ENCODE assay signal across 30 cellular contexts in genomic region chr17:50365165-50365564, GRCh38. TPM values are rescaled to one million over a fixed set of nuclear protein-coding genes. Genes with fewer than 3 reads are reported as not detected.
DNase-seq lines count a peak whose midpoint lies in the region; ATAC-seq and TF ChIP-seq lines count a peak whose summit lies in the region.
"Had no signal": no experiment of that assay in that cellular context is flagged by ENCODE, and none has a peak within 500 bp of the region (broad histone marks: within the 10 kb centered on the region; RNA-seq: fewer than 3 reads in every experiment).

No MANE protein-coding gene starts in this region.

- H3K27me3 Mint-ChIP-seq in activated CD8-positive, alpha-beta T cell treated with anti-CD3 and anti-CD28 coated beads, Interleukin-2, amount 10 ng/mL, durations not matched to agents 7 days and 5 days (ENCODE audit: low read depth), result no peaks in the 10 kb centered on the region
- H3K27me3 Mint-ChIP-seq in activated CD8-positive, alpha-beta T cell treated with anti-CD3 and anti-CD28 coated beads for 36 hours, result no peaks in the 10 kb centered on the region
- H3K27me3 Mint-ChIP-seq in chondrocyte (ENCODE audit: low read depth), result no peaks in the 10 kb centered on the region
- H3K27me3 Mint-ChIP-seq in type B pancreatic cell, result no peaks in the 10 kb centered on the region
- H3K27me3 Mint-ChIP-seq: activated naive CD4-positive, alpha-beta T cell treated with anti-CD3 and anti-CD28 coated beads, Interleukin-2, amount 50 U/mL, for 24 hours; CD4-positive, alpha-beta memory T cell; dendritic cell treated with granulocyte-macrophage colony-stimulating factor and Interleukin-4, amounts not matched to agents 40 ng/mL and 50 ng/mL, for 4 days; stimulated activated naive B cell treated with anti-CD40 and anti-IgM and Interleukin-4, amounts not matched to agents 10 μg/mL and 1 μg/mL and 100 μg/mL, for 72 hours had no signal

- no peak for TF ChIP-seq EP300 in SK-N-SH (IDR thresholded peaks at IDR 0.05; ENCODE audit: borderline replicate concordance in 1 of 2, low read depth in 1 of 2, low read length in 1 of 2)

- H3K4me3 ChIP-seq in SK-N-SH (ENCODE audit: low read depth in 2 of 2, low read length in 1 of 2), result no peak overlapping the region
- H3K4me3 ChIP-seq: esophagus squamous epithelium, GM23248, PC-9, prostate gland, suprapubic skin had no signal

- no peaks in the 10 kb centered on the region for H3K27me3 ChIP-seq in SK-N-SH (ENCODE audit: insufficient read depth)
- H3K27me3 ChIP-seq: esophagus squamous epithelium, suprapubic skin had no signal

- H3K79me2 ChIP-seq in SK-N-SH (ENCODE audit: insufficient read depth), result peaks cover 2% of the 10 kb centered on the region; the same call in 1 of the 2 replicates

- peaks cover 22% of the 10 kb centered on the region for H3K4me1 Mint-ChIP-seq in activated CD8-positive, alpha-beta T cell treated with anti-CD3 and anti-CD28 coated beads, Interleukin-2, amount 10 ng/mL, durations not matched to agents 7 days and 5 days (ENCODE audit: low read depth)
- peaks cover 13% of the 10 kb centered on the region for H3K4me1 Mint-ChIP-seq in activated CD8-positive, alpha-beta T cell treated with anti-CD3 and anti-CD28 coated beads for 36 hours (ENCODE audit: low read depth)
- H3K4me1 Mint-ChIP-seq in chondrocyte (ENCODE audit: low read depth) (peaks cover 29% of the 10 kb centered on the region), type B pancreatic cell (ENCODE audit: unreplicated experiment) (peaks cover 30% of the 10 kb centered on the region)
- H3K4me1 Mint-ChIP-seq in stimulated activated effector memory CD8-positive, alpha-beta T cell treated with anti-CD3 and anti-CD28 coated beads, Interleukin-12 subunit alpha, Interleukin-12 subunit beta, amount 100 ng/mL, for 72 hours, result peaks cover 16% of the 10 kb centered on the region

- H3F3A ChIP-seq in SK-N-SH (replicated peaks; ENCODE audit: insufficient read depth), result peaks cover 21% of the 10 kb centered on the region

- no peak overlapping the region for H3K4me2 ChIP-seq in SK-N-SH
- H3K4me2 ChIP-seq: PC-9 had no signal

- no peaks in the 10 kb centered on the region for H4K20me1 ChIP-seq in SK-N-SH (ENCODE audit: insufficient read depth)

- peaks cover 9 to 25% of the 10 kb centered on the region in 2 experiments; a peak in 2 of 4 replicates for H3K4me1 ChIP-seq in SK-N-SH (ENCODE audit: control insufficient read depth in 1 of 2, insufficient read depth in 2 of 2, low read depth in 1 of 2, low read length in 1 of 2)
- H3K4me1 ChIP-seq: prostate gland had no signal

- ATAC-seq in activated CD8-positive, alpha-beta T cell treated with anti-CD3 and anti-CD28 coated beads, Interleukin-2, amount 10 ng/mL, durations not matched to agents 7 days and 5 days, result no peak
- ATAC-seq in activated CD8-positive, alpha-beta T cell treated with anti-CD3 and anti-CD28 coated beads for 36 hours, result no peak
- no peak for ATAC-seq in stimulated activated effector memory CD8-positive, alpha-beta T cell treated with anti-CD3 and anti-CD28 coated beads, Interleukin-12 subunit alpha, Interleukin-12 subunit beta, amount 100 ng/mL, for 72 hours
- ATAC-seq: stimulated activated naive B cell treated with anti-CD40 and anti-IgM and Interleukin-4, amounts not matched to agents 10 μg/mL and 1 μg/mL and 100 μg/mL, for 72 hours had no signal

- peak overlapping the region; percentile 50 for H3K27ac Mint-ChIP-seq in activated CD8-positive, alpha-beta T cell treated with anti-CD3 and anti-CD28 coated beads, Interleukin-2, amount 10 ng/mL, durations not matched to agents 7 days and 5 days
- no peak overlapping the region for H3K27ac Mint-ChIP-seq in activated CD8-positive, alpha-beta T cell treated with anti-CD3 and anti-CD28 coated beads for 36 hours
- H3K27ac Mint-ChIP-seq in chondrocyte (ENCODE audit: unreplicated experiment) (no peak overlapping the region), type B pancreatic cell (peak overlapping the region; percentile 53)
- H3K27ac Mint-ChIP-seq in stimulated activated effector memory CD8-positive, alpha-beta T cell treated with anti-CD3 and anti-CD28 coated beads, Interleukin-12 subunit alpha, Interleukin-12 subunit beta, amount 100 ng/mL, for 72 hours, result no peak overlapping the region
- H3K27ac Mint-ChIP-seq: CD4-positive, alpha-beta memory T cell; dendritic cell treated with granulocyte-macrophage colony-stimulating factor and Interleukin-4, amounts not matched to agents 40 ng/mL and 50 ng/mL, for 4 days had no signal

- no peak for TF ChIP-seq RAD21 in SK-N-SH (IDR thresholded peaks at IDR 0.05; ENCODE audit: low read length)

- no peak overlapping the region for H3K27ac ChIP-seq in SK-N-SH (ENCODE audit: low read depth in 2 of 2, low read length in 1 of 2)
- H3K27ac ChIP-seq: esophagus squamous epithelium, GM23248, PC-9, prostate gland, suprapubic skin had no signal

- H3K9me2 ChIP-seq in SK-N-SH, result no peaks in the 10 kb centered on the region

- H3K36me3 ChIP-seq in SK-N-SH (replicated peaks in 1 of 2; ENCODE audit: control insufficient read depth in 1 of 2, insufficient read depth in 2 of 2, low read length in 1 of 2), result peaks cover 29 to 61% of the 10 kb centered on the region in 2 experiments

- no peak overlapping the region for H3K9ac ChIP-seq in SK-N-SH
- H3K9ac ChIP-seq: GM23248 had no signal

- CTCF ChIA-PET in activated CD8-positive, alpha-beta T cell treated with anti-CD3 and anti-CD28 coated beads, Interleukin-2, amount 10 ng/mL, durations not matched to agents 7 days and 5 days (lab: Charles Lee), result interaction anchor here (0.8 to 1.2 kb wide), 2 partner anchors 31 to 32 kb away, joined by 3 to 7 read pairs; partner anchors contain the start of gene LRRC59
- CTCF ChIA-PET in activated CD8-positive, alpha-beta T cell treated with anti-CD3 and anti-CD28 coated beads for 36 hours (lab: Charles Lee), result interaction anchor here (1.4 to 5.4 kb wide), 3 partner anchors 32 to 114 kb away, joined by 3 to 38 read pairs (median 5); partner anchors contain the start of genes LRRC59 and RSAD1
- CTCF ChIA-PET in SK-N-SH (lab: Yijun Ruan, JAX), result interaction anchor here (0.7 to 3.4 kb wide), 6 partner anchors 12 to 196 kb away, joined by 3 to 22 read pairs (median 4); partner anchors contain the start of gene LRRC59

- no peaks in the 10 kb centered on the region for H3K9me3 Mint-ChIP-seq in activated CD8-positive, alpha-beta T cell treated with anti-CD3 and anti-CD28 coated beads, Interleukin-2, amount 10 ng/mL, durations not matched to agents 7 days and 5 days (ENCODE audit: insufficient read depth)
- no peaks in the 10 kb centered on the region for H3K9me3 Mint-ChIP-seq in activated CD8-positive, alpha-beta T cell treated with anti-CD3 and anti-CD28 coated beads for 36 hours
- H3K9me3 Mint-ChIP-seq in chondrocyte (ENCODE audit: low read depth), result no peaks in the 10 kb centered on the region
- no peaks in the 10 kb centered on the region for H3K9me3 Mint-ChIP-seq in type B pancreatic cell
- no peaks in the 10 kb centered on the region for H3K9me3 Mint-ChIP-seq in stimulated activated effector memory CD8-positive, alpha-beta T cell treated with anti-CD3 and anti-CD28 coated beads, Interleukin-12 subunit alpha, Interleukin-12 subunit beta, amount 100 ng/mL, for 72 hours
- H3K9me3 Mint-ChIP-seq: activated naive CD4-positive, alpha-beta T cell treated with anti-CD3 and anti-CD28 coated beads, Interleukin-2, amount 50 U/mL, for 24 hours; CD4-positive, alpha-beta memory T cell; dendritic cell treated with granulocyte-macrophage colony-stimulating factor and Interleukin-4, amounts not matched to agents 40 ng/mL and 50 ng/mL, for 4 days; stimulated activated naive B cell treated with anti-CD40 and anti-IgM and Interleukin-4, amounts not matched to agents 10 μg/mL and 1 μg/mL and 100 μg/mL, for 72 hours; WTC11 had no signal

- 61% methylated on average over 2 of the region's 2 CpGs for WGBS in SK-N-SH (ENCODE audit: low lambda C conversion rate)

- TF ChIP-seq CTCF in activated CD8-positive, alpha-beta T cell treated with anti-CD3 and anti-CD28 coated beads for 36 hours (IDR thresholded peaks at IDR 0.05), result no peak
- TF ChIP-seq CTCF in chondrocyte (IDR thresholded peaks at IDR 0.05), result no peak
- no peak for TF ChIP-seq CTCF in type B pancreatic cell (conservative IDR thresholded peaks at IDR 0.05)
- no peak for TF ChIP-seq CTCF in SK-N-SH (IDR thresholded peaks at IDR 0.05)

- H3K4me3 Mint-ChIP-seq in activated CD8-positive, alpha-beta T cell treated with anti-CD3 and anti-CD28 coated beads, Interleukin-2, amount 10 ng/mL, durations not matched to agents 7 days and 5 days, result no peak overlapping the region
- no peak overlapping the region for H3K4me3 Mint-ChIP-seq in activated CD8-positive, alpha-beta T cell treated with anti-CD3 and anti-CD28 coated beads for 36 hours
- no peak overlapping the region for H3K4me3 Mint-ChIP-seq in chondrocyte (ENCODE audit: unreplicated experiment)
- no peak overlapping the region for H3K4me3 Mint-ChIP-seq in type B pancreatic cell
- no peak overlapping the region for H3K4me3 Mint-ChIP-seq in stimulated activated effector memory CD8-positive, alpha-beta T cell treated with anti-CD3 and anti-CD28 coated beads, Interleukin-12 subunit alpha, Interleukin-12 subunit beta, amount 100 ng/mL, for 72 hours
- H3K4me3 Mint-ChIP-seq: activated naive CD4-positive, alpha-beta T cell treated with anti-CD3 and anti-CD28 coated beads, Interleukin-2, amount 50 U/mL, for 24 hours; CD4-positive, alpha-beta memory T cell; dendritic cell treated with granulocyte-macrophage colony-stimulating factor and Interleukin-4, amounts not matched to agents 40 ng/mL and 50 ng/mL, for 4 days; stimulated activated naive B cell treated with anti-CD40 and anti-IgM and Interleukin-4, amounts not matched to agents 10 μg/mL and 1 μg/mL and 100 μg/mL, for 72 hours; WTC11 had no signal

- no peak for DNase-seq in activated CD8-positive, alpha-beta T cell treated with anti-CD3 and anti-CD28 coated beads, Interleukin-2, amount 10 ng/mL, durations not matched to agents 7 days and 5 days
- DNase-seq in activated CD8-positive, alpha-beta T cell treated with anti-CD3 and anti-CD28 coated beads for 36 hours, result no peak
- peak; percentile 95 for DNase-seq in NCI-H2171 treated with DMSO at 0.1 percent for 48 hours (lab: John Stamatoyannopoulos, UW)
- peak; percentile 20 for DNase-seq in chondrocyte (ENCODE audit: low spot score)
- no peak for DNase-seq in type B pancreatic cell (ENCODE audit: extremely low spot score, unreplicated experiment)
- DNase-seq in iPS-NIHi7 (ENCODE audit: extremely low spot score), result no peak
- DNase-seq in SK-N-SH, result no peak
- DNase-seq in stimulated activated effector memory CD8-positive, alpha-beta T cell treated with anti-CD3 and anti-CD28 coated beads, Interleukin-12 subunit alpha, Interleukin-12 subunit beta, amount 100 ng/mL, for 72 hours (ENCODE audit: low spot score in 2 of 2), result no peak
- DNase-seq: activated CD4-positive, alpha-beta T cell treated with anti-CD3 and anti-CD28 coated beads, Interleukin-2, amount 50 U/mL, for 1 hour; activated CD8-positive, alpha-beta memory T cell treated with anti-CD3 and anti-CD28 coated beads, Interleukin-2, amount 50 U/mL, for 4 hours; CD4-positive, alpha-beta memory T cell; DMS153; esophagus squamous epithelium; foreskin melanocyte; left cardiac atrium; NCI-H1105; NCI-H2081; NCI-H446; NK-92 treated with Interleukin-12 subunit alpha and Interleukin-12 subunit beta, amount 100 ng/mL, for 24 hours; PC-9; SHP77 treated with DMSO at 0.1 percent for 48 hours; stimulated activated CD4-positive, alpha-beta T cell treated with anti-CD3 and anti-CD28 coated beads, Interleukin-4, amount 100 ng/mL, for 4 hours; stimulated activated naive B cell treated with anti-CD40 and anti-IgM and Interleukin-4, amounts not matched to agents 10 μg/mL and 1 μg/mL and 100 μg/mL, for 72 hours; SW 1271 had no signal

- no peaks in the 10 kb centered on the region for H3K9me3 ChIP-seq in SK-N-SH
- H3K9me3 ChIP-seq: esophagus squamous epithelium, prostate gland, suprapubic skin had no signal

- H2AFZ ChIP-seq in SK-N-SH (ENCODE audit: low read depth), result no peak overlapping the region
- H2AFZ ChIP-seq: GM23248, PC-9 had no signal

- intact Hi-C loops in activated CD8-positive, alpha-beta T cell treated with anti-CD3 and anti-CD28 coated beads for 36 hours (cut with micrococcal nuclease), result no loop called here

- POLR2A ChIA-PET in activated CD8-positive, alpha-beta T cell treated with anti-CD3 and anti-CD28 coated beads, Interleukin-2, amount 10 ng/mL, durations not matched to agents 7 days and 5 days (lab: Charles Lee), result interaction anchor here (1.0 kb wide), 1 partner anchor 27 kb away, joined by 4 read pairs; no protein-coding TSS in a partner anchor
- POLR2A ChIA-PET in activated CD8-positive, alpha-beta T cell treated with anti-CD3 and anti-CD28 coated beads for 36 hours (lab: Charles Lee), result interaction anchor here (0.9 to 8.1 kb wide), 6 partner anchors 8 to 32 kb away, joined by 3 to 69 read pairs (median 5); partner anchors contain the start of genes EME1, LRRC59, MRPL27 and XYLT2
- POLR2A ChIA-PET in SK-N-SH (lab: Yijun Ruan, JAX), result no interaction called here

- peaks cover 37% of the 10 kb centered on the region for H3K36me3 Mint-ChIP-seq in activated CD8-positive, alpha-beta T cell treated with anti-CD3 and anti-CD28 coated beads, Interleukin-2, amount 10 ng/mL, durations not matched to agents 7 days and 5 days (ENCODE audit: low read depth)
- H3K36me3 Mint-ChIP-seq in activated CD8-positive, alpha-beta T cell treated with anti-CD3 and anti-CD28 coated beads for 36 hours (ENCODE audit: low read depth), result peaks cover 16% of the 10 kb centered on the region
- H3K36me3 Mint-ChIP-seq in chondrocyte (ENCODE audit: low read depth), result peaks cover 11% of the 10 kb centered on the region
- no peaks in the 10 kb centered on the region for H3K36me3 Mint-ChIP-seq in type B pancreatic cell
- H3K36me3 Mint-ChIP-seq in stimulated activated effector memory CD8-positive, alpha-beta T cell treated with anti-CD3 and anti-CD28 coated beads, Interleukin-12 subunit alpha, Interleukin-12 subunit beta, amount 100 ng/mL, for 72 hours, result peaks cover 59% of the 10 kb centered on the region

RNA-seq across cellular contexts. Expression of gene MRPL27, which starts 7.8 kb away (rescaled TPM):
- 10 to 100 TPM; 81.0 to 85.4 TPM for total RNA-seq in activated CD8-positive, alpha-beta T cell treated with anti-CD3 and anti-CD28 coated beads, Interleukin-2, amount 10 ng/mL, durations not matched to agents 7 days and 5 days
- total RNA-seq in activated CD8-positive, alpha-beta T cell treated with anti-CD3 and anti-CD28 coated beads for 36 hours, result 10 to 100 TPM; 54.6 to 55.8 TPM
- total RNA-seq in chondrocyte (48.7 to 61.4 TPM (median 49.8 TPM) in 3 replicates), type B pancreatic cell (ENCODE audit: low replicate concordance) (66.6 and 76.9 TPM in 2 replicates)
- 266 and 337 TPM in 2 replicates for polyA plus RNA-seq in SK-N-SH (2012; rRNA removed)
- polyA plus RNA-seq in SK-N-SH (2012; cell fraction: cytosol; rRNA removed), result 259 and 311 TPM in 2 replicates
- 195 and 246 TPM in 2 replicates for polyA plus RNA-seq in SK-N-SH (2012; cell fraction: nucleus; rRNA removed)

RNA-seq across cellular contexts. Expression of gene EME1, which starts 7.9 kb away (rescaled TPM):
- total RNA-seq in activated CD8-positive, alpha-beta T cell treated with anti-CD3 and anti-CD28 coated beads, Interleukin-2, amount 10 ng/mL, durations not matched to agents 7 days and 5 days, result 10 to 100 TPM; 23.5 to 27.8 TPM
- total RNA-seq in activated CD8-positive, alpha-beta T cell treated with anti-CD3 and anti-CD28 coated beads for 36 hours, result 10 to 100 TPM; 48.0 to 48.6 TPM
- total RNA-seq in chondrocyte (1.9 to 6.8 TPM (median 2.5 TPM) in 3 replicates), type B pancreatic cell (ENCODE audit: low replicate concordance) (6.2 and 18.7 TPM in 2 replicates)
- polyA plus RNA-seq in SK-N-SH (2012; rRNA removed), result 16.9 and 21.5 TPM in 2 replicates
- polyA plus RNA-seq in SK-N-SH (2012; cell fraction: cytosol; rRNA removed), result 7.3 and 9.0 TPM in 2 replicates
- polyA plus RNA-seq in SK-N-SH (2012; cell fraction: nucleus; rRNA removed), result 72.2 and 106 TPM in 2 replicates

RNA-seq across cellular contexts. Expression of gene XYLT2, which starts 19.2 kb away (rescaled TPM):
- total RNA-seq in activated CD8-positive, alpha-beta T cell treated with anti-CD3 and anti-CD28 coated beads, Interleukin-2, amount 10 ng/mL, durations not matched to agents 7 days and 5 days, result 10 to 100 TPM; 24.7 to 26.0 TPM
- total RNA-seq in activated CD8-positive, alpha-beta T cell treated with anti-CD3 and anti-CD28 coated beads for 36 hours, result 10 to 100 TPM; 24.4 to 25.3 TPM
- total RNA-seq in chondrocyte, result 33.5 to 34.1 TPM (median 33.7 TPM) in 3 replicates
- total RNA-seq in type B pancreatic cell (ENCODE audit: low replicate concordance), result 23.5 and 38.8 TPM in 2 replicates
- polyA plus RNA-seq in SK-N-SH (2012; rRNA removed), result 26.5 and 28.4 TPM in 2 replicates
- polyA plus RNA-seq in SK-N-SH (2012; cell fraction: cytosol; rRNA removed), result 8.5 and 14.2 TPM in 2 replicates
- polyA plus RNA-seq in SK-N-SH (2012; cell fraction: nucleus; rRNA removed), result 52.8 and 55.8 TPM in 2 replicates

RNA-seq across cellular contexts. Expression of gene LRRC59, which starts 32.2 kb away (rescaled TPM):
- total RNA-seq in activated CD8-positive, alpha-beta T cell treated with anti-CD3 and anti-CD28 coated beads, Interleukin-2, amount 10 ng/mL, durations not matched to agents 7 days and 5 days, result 10 to 100 TPM; 77.7 to 77.9 TPM
- 10 to 100 TPM; 70.6 to 71.0 TPM for total RNA-seq in activated CD8-positive, alpha-beta T cell treated with anti-CD3 and anti-CD28 coated beads for 36 hours
- total RNA-seq in chondrocyte (144 to 162 TPM (median 148 TPM) in 3 replicates), type B pancreatic cell (ENCODE audit: low replicate concordance) (75.3 and 104 TPM in 2 replicates)
- 122 and 137 TPM in 2 replicates for polyA plus RNA-seq in SK-N-SH (2012; rRNA removed)
- polyA plus RNA-seq in SK-N-SH (2012; cell fraction: cytosol; rRNA removed), result 127 and 134 TPM in 2 replicates
- 62.7 and 94.9 TPM in 2 replicates for polyA plus RNA-seq in SK-N-SH (2012; cell fraction: nucleus; rRNA removed)

Comparison
In these comparisons a context has a peak if more than half of its experiments do, and no peak if none do; other contexts are left out.
1. H3K27ac Mint-ChIP-seq: peak in activated CD8-positive, alpha-beta T cell treated with anti-CD3 and anti-CD28 coated beads, Interleukin-2, amount 10 ng/mL, durations not matched to agents 7 days and 5 days (single experiment) and type B pancreatic cell (single experiment); none in activated CD8-positive, alpha-beta T cell treated with anti-CD3 and anti-CD28 coated beads for 36 hours (single experiment), chondrocyte (single experiment) and stimulated activated effector memory CD8-positive, alpha-beta T cell treated with anti-CD3 and anti-CD28 coated beads, Interleukin-12 subunit alpha, Interleukin-12 subunit beta, amount 100 ng/mL, for 72 hours (single experiment).
2. DNase-seq: peak in NCI-H2171 treated with DMSO at 0.1 percent for 48 hours (single experiment) and chondrocyte (single experiment); none in activated CD8-positive, alpha-beta T cell treated with anti-CD3 and anti-CD28 coated beads, Interleukin-2, amount 10 ng/mL, durations not matched to agents 7 days and 5 days (single experiment), activated CD8-positive, alpha-beta T cell treated with anti-CD3 and anti-CD28 coated beads for 36 hours (single experiment), type B pancreatic cell (single experiment), iPS-NIHi7 (single experiment), SK-N-SH (single experiment) and stimulated activated effector memory CD8-positive, alpha-beta T cell treated with anti-CD3 and anti-CD28 coated beads, Interleukin-12 subunit alpha, Interleukin-12 subunit beta, amount 100 ng/mL, for 72 hours (0 of 2).